9 cellular contexts compared by ENCODE assay signal in the genomic region with DNA sequence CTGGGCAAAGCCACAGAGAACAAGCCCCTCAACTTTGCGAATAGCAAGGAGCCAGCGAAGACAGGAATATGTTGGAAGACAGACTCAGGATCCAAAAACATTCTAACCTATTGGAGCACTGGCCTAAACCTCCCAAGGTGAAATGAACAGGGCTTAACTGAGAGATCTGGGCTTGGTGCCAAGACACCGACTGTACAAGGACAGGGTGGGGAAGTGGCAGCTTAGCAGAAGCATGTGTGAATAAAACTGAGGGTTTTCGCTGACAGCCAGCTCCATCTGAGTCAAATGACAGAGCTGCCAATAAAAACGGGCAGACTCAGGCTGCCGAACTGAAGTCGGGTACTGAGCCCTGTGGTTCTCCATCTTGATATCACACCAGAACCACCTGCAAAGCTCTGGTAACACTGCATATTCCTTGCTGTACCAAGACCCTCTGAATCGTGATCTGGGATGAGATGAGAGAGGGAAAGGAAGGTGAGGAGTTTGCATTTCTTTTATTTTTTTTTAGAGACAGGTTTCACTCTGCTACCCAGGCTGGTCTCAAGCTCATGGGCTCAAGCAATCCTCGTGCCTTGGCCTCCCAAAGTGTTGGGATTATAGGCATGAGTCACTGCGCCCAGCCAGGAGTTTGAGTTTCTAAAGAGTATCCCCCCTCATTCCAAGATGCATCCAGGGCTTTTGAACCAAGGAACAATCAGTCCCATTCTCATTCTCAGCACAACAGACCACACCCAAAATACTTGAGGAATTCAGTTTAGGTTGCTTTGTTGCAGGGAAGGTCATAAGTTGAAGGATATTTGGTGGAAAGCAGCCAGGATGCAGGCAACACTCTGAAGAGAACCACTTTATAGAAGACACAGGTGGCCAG. TPM values are rescaled to one million over a fixed set of nuclear protein-coding genes. Genes with fewer than 3 reads are reported as not detected.
DNase-seq lines count a peak whose midpoint lies in the region; ATAC-seq and TF ChIP-seq lines count a peak whose summit lies in the region.
"Had no signal": no experiment of that assay in that cellular context is flagged by ENCODE, and none has a peak within 500 bp of the region (broad histone marks: within the 10 kb centered on the region; RNA-seq: fewer than 3 reads in every experiment).

No MANE protein-coding gene starts in this region.

- H3K9me3 ChIP-seq in CD4-positive, alpha-beta T cell (ENCODE audit: control insufficient read depth, low read length): no peaks in the 10 kb centered on the region
- no peaks in the 10 kb centered on the region for H3K9me3 ChIP-seq in OCI-LY1 (ENCODE audit: low read length)
- H3K9me3 ChIP-seq in gastroesophageal sphincter: no peaks in the 10 kb centered on the region
- H3K9me3 ChIP-seq in upper lobe of left lung: no peaks in the 10 kb centered on the region

- no peaks in the 10 kb centered on the region for H3K27me3 Mint-ChIP-seq in CD4-positive, alpha-beta T cell
- H3K27me3 Mint-ChIP-seq in activated CD4-positive, alpha-beta T cell treated with anti-CD3 and anti-CD28 coated beads, Interleukin-2, amount 10 ng/mL, durations not matched to agents 24 days and 14 days: peaks cover 60% of the 10 kb centered on the region

- H3K4me2 ChIP-seq in OCI-LY1 (ENCODE audit: low read length): peak overlapping the region; percentile 2; the same call in 1 of the 2 replicates

- peak in 3 of 10 experiments; percentile 23 to 52 (median 48) for DNase-seq in CD4-positive, alpha-beta T cell
- DNase-seq in Jurkat, Clone E6-1 (ENCODE audit: low read depth, low spot score): peak; percentile 65
- peak in 1 of 2 donors; percentile 88 for DNase-seq in upper lobe of left lung
- DNase-seq in activated CD4-positive, alpha-beta T cell treated with anti-CD3 and anti-CD28 coated beads, Interleukin-2, amount 10 ng/mL, durations not matched to agents 24 days and 14 days: no peak

- TF ChIP-seq EP300 in gastroesophageal sphincter (IDR thresholded peaks at IDR 0.05): no peak
- TF ChIP-seq EP300 in upper lobe of left lung (IDR thresholded peaks at IDR 0.05): no peak

- TF ChIP-seq CTCF in CD4-positive, alpha-beta T cell (IDR thresholded peaks at IDR 0.05): no peak
- TF ChIP-seq CTCF in OCI-LY1 (IDR thresholded peaks at IDR 0.05; ENCODE audit: low read length) (no peak), gastroesophageal sphincter (IDR thresholded peaks at IDR 0.05) (no peak), upper lobe of left lung (IDR thresholded peaks at IDR 0.05) (no peak)

- no peaks in the 10 kb centered on the region for H3K9me3 Mint-ChIP-seq in CD4-positive, alpha-beta T cell
- H3K9me3 Mint-ChIP-seq in activated CD4-positive, alpha-beta T cell treated with anti-CD3 and anti-CD28 coated beads, Interleukin-2, amount 10 ng/mL, durations not matched to agents 24 days and 14 days: no peaks in the 10 kb centered on the region

- no peak overlapping the region for H3K27ac ChIP-seq in CD4-positive, alpha-beta T cell (ENCODE audit: low read depth, low read length)
- H3K27ac ChIP-seq in OCI-LY1 (ENCODE audit: low read depth, low read length, poor library complexity, severe bottlenecking): no peak overlapping the region
- H3K27ac ChIP-seq in gastroesophageal sphincter: no peak overlapping the region
- no peak overlapping the region for H3K27ac ChIP-seq in upper lobe of left lung

- H3K36me3 ChIP-seq in OCI-LY1 (ENCODE audit: insufficient read depth, low read length): no peaks in the 10 kb centered on the region
- H3K36me3 ChIP-seq in gastroesophageal sphincter: no peaks in the 10 kb centered on the region
- H3K36me3 ChIP-seq in upper lobe of left lung: no peaks in the 10 kb centered on the region

- TF ChIP-seq POLR2A in gastroesophageal sphincter (IDR thresholded peaks at IDR 0.05) (no peak), upper lobe of left lung (IDR thresholded peaks at IDR 0.05) (no peak)

- peak overlapping the region; percentile 50 for H3K4me3 Mint-ChIP-seq in CD4-positive, alpha-beta T cell
- no peak overlapping the region for H3K4me3 Mint-ChIP-seq in activated CD4-positive, alpha-beta T cell treated with anti-CD3 and anti-CD28 coated beads, Interleukin-2, amount 10 ng/mL, durations not matched to agents 24 days and 14 days

- H4K20me1 ChIP-seq in OCI-LY1 (ENCODE audit: insufficient read depth, low read length): no peaks in the 10 kb centered on the region

- H3K27me3 ChIP-seq in CD4-positive, alpha-beta T cell (ENCODE audit: control insufficient read depth, insufficient read depth, low read length): no peaks in the 10 kb centered on the region
- H3K27me3 ChIP-seq in OCI-LY1 (ENCODE audit: insufficient read depth, low read length) (no peaks in the 10 kb centered on the region), gastroesophageal sphincter (peaks cover 9% of the 10 kb centered on the region), upper lobe of left lung (no peaks in the 10 kb centered on the region)

- no peaks in the 10 kb centered on the region for H3F3A ChIP-seq in OCI-LY1 (ENCODE audit: insufficient read depth, low read length)

- CTCF ChIA-PET in CD4-positive, alpha-beta T cell (lab: Charles Lee): interaction anchor here (1.3 to 4.5 kb wide), 3 partner anchors 9 to 39 kb away, joined by 4 to 14 read pairs (median 4); a partner anchor contains a TSS

- intact Hi-C loops in CD4-positive, alpha-beta T cell (cut with DNase I, micrococcal nuclease): no loop called here
- intact Hi-C loops in activated CD4-positive, alpha-beta T cell treated with anti-CD3 and anti-CD28 coated beads, Interleukin-2, amount 10 ng/mL, durations not matched to agents 24 days and 14 days (cut with micrococcal nuclease): no loop called here

- 28 to 60% methylated on average over 4 to 7 of the region's 10 CpGs for WGBS in gastroesophageal sphincter (ENCODE audit: low coverage in 1 of 2), 2 donors
- 32 to 35% methylated on average over 10 of the region's 10 CpGs for WGBS in upper lobe of left lung, 2 donors

- POLR2A ChIA-PET in CD4-positive, alpha-beta T cell (lab: Charles Lee): interaction anchor here (0.7 kb wide), 2 partner anchors 9 to 63 kb away, joined by 3 read pairs; no protein-coding TSS in a partner anchor

- no peak overlapping the region for H3K27ac Mint-ChIP-seq in CD4-positive, alpha-beta T cell
- H3K27ac Mint-ChIP-seq in activated CD4-positive, alpha-beta T cell treated with anti-CD3 and anti-CD28 coated beads, Interleukin-2, amount 10 ng/mL, durations not matched to agents 24 days and 14 days: no peak overlapping the region

- no peak overlapping the region for H2AFZ ChIP-seq in OCI-LY1 (ENCODE audit: low read length)

- peaks cover 13% of the 10 kb centered on the region for H3K4me1 ChIP-seq in OCI-LY1 (ENCODE audit: insufficient read depth, low read length, severe bottlenecking)
- H3K4me1 ChIP-seq in gastroesophageal sphincter: no peaks in the 10 kb centered on the region
- H3K4me1 ChIP-seq in upper lobe of left lung: peaks cover 15 to 25% (median 19%) of the 10 kb centered on the region in 4 donors

- H3K9ac ChIP-seq in OCI-LY1 (ENCODE audit: low read length): no peak overlapping the region

- peaks cover 30% of the 10 kb centered on the region for H3K4me1 Mint-ChIP-seq in CD4-positive, alpha-beta T cell (ENCODE audit: low read depth)
- peaks cover 15% of the 10 kb centered on the region for H3K4me1 Mint-ChIP-seq in activated CD4-positive, alpha-beta T cell treated with anti-CD3 and anti-CD28 coated beads, Interleukin-2, amount 10 ng/mL, durations not matched to agents 24 days and 14 days

- H3K4me3 ChIP-seq in Jurkat, Clone E6-1 (ENCODE audit: low read length): no peak overlapping the region
- H3K4me3 ChIP-seq in OCI-LY1 (ENCODE audit: low read depth, low read length, poor library complexity, severe bottlenecking): no peak overlapping the region
- H3K4me3 ChIP-seq in gastroesophageal sphincter: no peak overlapping the region
- no peak overlapping the region for H3K4me3 ChIP-seq in upper lobe of left lung

- H3K79me2 ChIP-seq in OCI-LY1 (ENCODE audit: insufficient read depth, low read length): no peaks in the 10 kb centered on the region

- H3K9me2 ChIP-seq in OCI-LY1 (ENCODE audit: low read depth, low read length): no peaks in the 10 kb centered on the region

- peaks cover 2% of the 10 kb centered on the region for H3K36me3 Mint-ChIP-seq in CD4-positive, alpha-beta T cell (ENCODE audit: low read depth)
- no peaks in the 10 kb centered on the region for H3K36me3 Mint-ChIP-seq in activated CD4-positive, alpha-beta T cell treated with anti-CD3 and anti-CD28 coated beads, Interleukin-2, amount 10 ng/mL, durations not matched to agents 24 days and 14 days (ENCODE audit: low read depth)

- ATAC-seq in CD4-positive, alpha-beta T cell (ENCODE audit: poor library complexity): peak; percentile 67
- peak; percentile 54 for ATAC-seq in gastroesophageal sphincter
- peak; percentile 53 to 68 for ATAC-seq in upper lobe of left lung (ENCODE audit: low FRiP score in 2 of 2)
- ATAC-seq in HG02571 (IDR thresholded peaks at IDR 0.05; ENCODE audit: unreplicated experiment): no peak
- ATAC-seq in GM18858 (IDR thresholded peaks at IDR 0.05; ENCODE audit: unreplicated experiment): no peak

RNA-seq across cellular contexts. Expression of a gene that starts 6.0 kb away (rescaled TPM):
- total RNA-seq in CD4-positive, alpha-beta T cell: 100 to 1,000 TPM; 206 to 222 TPM
- 20.5 TPM for polyA plus RNA-seq in Jurkat, Clone E6-1 (2012; ENCODE audit: insufficient read depth, insufficient read length)
- 10 to 100 TPM in 2 of 4 donors, 1 to 10 TPM in 2; 1.5 to 13.5 (median 8.8) TPM for total RNA-seq in gastroesophageal sphincter
- 100 to 1,000 TPM in 2 of 6 donors, 10 to 100 TPM in 4; 26.9 to 170 (median 85.7) TPM for total RNA-seq in upper lobe of left lung
- total RNA-seq in activated CD4-positive, alpha-beta T cell treated with anti-CD3 and anti-CD28 coated beads, Interleukin-2, amount 10 ng/mL, durations not matched to agents 24 days and 14 days: 82.7 and 95.7 TPM in 2 replicates

RNA-seq across cellular contexts. Expression of a gene that starts 9.7 kb away (rescaled TPM):
- 1 to 10 TPM; 6.8 to 7.0 TPM for total RNA-seq in CD4-positive, alpha-beta T cell
- polyA plus RNA-seq in Jurkat, Clone E6-1 (2012; ENCODE audit: insufficient read depth, insufficient read length): 23.3 TPM
- total RNA-seq in gastroesophageal sphincter (10 to 100 TPM; 27.3 to 66.6 (median 37.5) TPM), upper lobe of left lung (10 to 100 TPM; 15.7 to 36.2 (median 25.6) TPM)
- 22.8 and 23.3 TPM in 2 replicates for total RNA-seq in activated CD4-positive, alpha-beta T cell treated with anti-CD3 and anti-CD28 coated beads, Interleukin-2, amount 10 ng/mL, durations not matched to agents 24 days and 14 days

RNA-seq across cellular contexts. Expression of a gene that starts 27.0 kb away (rescaled TPM):
- total RNA-seq in CD4-positive, alpha-beta T cell: 1 to 10 TPM; 1.0 to 1.5 TPM
- 1.5 TPM for polyA plus RNA-seq in Jurkat, Clone E6-1 (2012; ENCODE audit: insufficient read depth, insufficient read length)
- total RNA-seq in gastroesophageal sphincter: 100 to 1,000 TPM in 1 of 4 donors, 10 to 100 TPM in 3; 28.0 to 105 (median 66.7) TPM
- total RNA-seq in upper lobe of left lung: 100 to 1,000 TPM in 1 of 6 donors, 10 to 100 TPM in 5; 15.5 to 140 (median 68.1) TPM
- total RNA-seq in activated CD4-positive, alpha-beta T cell treated with anti-CD3 and anti-CD28 coated beads, Interleukin-2, amount 10 ng/mL, durations not matched to agents 24 days and 14 days: 0.21 and 0.54 TPM in 2 replicates

RNA-seq across cellular contexts. Expression of a gene that starts 30.9 kb away (rescaled TPM):
- total RNA-seq in CD4-positive, alpha-beta T cell: not detected
- not detected for polyA plus RNA-seq in Jurkat, Clone E6-1 (2012; ENCODE audit: insufficient read depth, insufficient read length)
- total RNA-seq in gastroesophageal sphincter: 1 to 10 TPM in 1 of 4 donors, not detected in 3; 1.6 TPM
- total RNA-seq in upper lobe of left lung: 1 to 10 TPM in 1 of 6 donors, not detected in 5; 5.2 TPM
- total RNA-seq in activated CD4-positive, alpha-beta T cell treated with anti-CD3 and anti-CD28 coated beads, Interleukin-2, amount 10 ng/mL, durations not matched to agents 24 days and 14 days: not detected in 2 replicates
- polyA plus RNA-seq: thymus had no signal

RNA-seq across cellular contexts. Expression of a gene that starts 37.1 kb away (rescaled TPM):
- not detected for total RNA-seq in CD4-positive, alpha-beta T cell
- not detected for polyA plus RNA-seq in Jurkat, Clone E6-1 (2012; ENCODE audit: insufficient read depth, insufficient read length)
- total RNA-seq in gastroesophageal sphincter (not detected), upper lobe of left lung (under 1 TPM in 1 of 6 donors, not detected in 5; 0.67 TPM)
- not detected in 2 replicates for total RNA-seq in activated CD4-positive, alpha-beta T cell treated with anti-CD3 and anti-CD28 coated beads, Interleukin-2, amount 10 ng/mL, durations not matched to agents 24 days and 14 days

Comparison
In these comparisons a context has a peak if more than half of its experiments do, and no peak if none do; other contexts are left out.
1. ATAC-seq: peak in CD4-positive, alpha-beta T cell (single experiment), gastroesophageal sphincter (single experiment) and upper lobe of left lung (2 of 2); none in HG02571 (single experiment) and GM18858 (single experiment).
2. RNA of a gene that starts 27.0 kb away (total RNA-seq): 28.0 to 105 TPM in gastroesophageal sphincter and 15.5 to 140 TPM in upper lobe of left lung; 1.0 to 1.5 TPM in CD4-positive, alpha-beta T cell and 0.21 to 0.54 TPM in activated CD4-positive, alpha-beta T cell treated with anti-CD3 and anti-CD28 coated beads, Interleukin-2, amount 10 ng/mL, durations not matched to agents 24 days and 14 days; every median in the first group is over 4 times any median in the second.